In the genomic region with DNA sequence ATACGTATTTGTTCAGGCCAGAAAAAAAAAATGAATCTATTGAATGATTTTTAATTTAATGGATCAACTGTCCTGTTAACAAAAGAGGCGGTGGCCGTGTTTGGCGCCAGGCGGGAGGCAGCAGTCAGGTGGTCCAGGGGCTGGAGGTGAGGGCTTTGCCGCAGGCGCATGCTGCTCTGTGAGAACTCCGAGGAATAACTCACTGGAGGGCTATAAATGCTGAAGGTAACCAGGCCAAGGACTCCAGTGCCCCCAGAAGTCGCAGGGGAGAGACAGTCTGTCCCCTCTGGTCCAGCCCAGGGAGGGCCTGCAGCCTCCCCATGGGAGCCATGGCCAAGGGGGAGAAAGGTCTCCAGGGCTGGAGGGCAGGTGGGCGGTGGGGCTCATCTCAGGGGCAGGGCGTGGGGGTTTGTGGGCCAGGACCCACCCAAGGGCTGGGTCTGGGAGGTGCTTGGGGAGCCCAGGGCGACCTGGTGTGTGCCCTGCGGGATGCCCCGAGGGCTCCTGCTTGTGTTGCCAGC, we compare ENCODE assay signal across 10 cellular contexts. TPM values are rescaled to one million over a fixed set of nuclear protein-coding genes. Genes with fewer than 3 reads are reported as not detected.
DNase-seq lines count a peak whose midpoint lies in the region; ATAC-seq and TF ChIP-seq lines count a peak whose summit lies in the region.
"Had no signal": no experiment of that assay in that cellular context is flagged by ENCODE, and none has a peak within 500 bp of the region (broad histone marks: within the 10 kb centered on the region; RNA-seq: fewer than 3 reads in every experiment).

No MANE protein-coding gene starts in this region.

- CTCF ChIA-PET in RWPE1 (lab: Yijun Ruan, JAX) = interaction anchor here (0.6 kb wide), 1 partner anchor 302 kb away, joined by 3 read pairs; no protein-coding TSS in a partner anchor

- H3K36me3 Mint-ChIP-seq in glutamatergic neuron (ENCODE audit: unreplicated experiment) = no peaks in the 10 kb centered on the region

- H3K27me3 Mint-ChIP-seq in glutamatergic neuron (ENCODE audit: unreplicated experiment) = peaks cover 15% of the 10 kb centered on the region

- H3K4me3 Mint-ChIP-seq in glutamatergic neuron (ENCODE audit: unreplicated experiment) = peak overlapping the region; percentile 84

- H3K9ac ChIP-seq in ES-I3 (ENCODE audit: low read depth, low read length) (0 out of 2 replicates have a peak overlapping the region, but pooled peaks have one; percentile 73), rectal smooth muscle tissue (ENCODE audit: low read length) (no peak overlapping the region)

- intact Hi-C loops in left colon (cut with DNase I, micrococcal nuclease) = no loop called here

- H3K27ac ChIP-seq in RWPE1 = peak overlapping the region; percentile 94
- H3K27ac ChIP-seq in rectal smooth muscle tissue (ENCODE audit: low read depth, low read length) = peak overlapping the region; percentile 96
- H3K27ac ChIP-seq: neutrophil had no signal

- peak overlapping the region; percentile 42 for H3K4me3 ChIP-seq in rectal smooth muscle tissue (ENCODE audit: low read length)

- no peaks in the 10 kb centered on the region for H3K36me3 ChIP-seq in ES-I3 (ENCODE audit: insufficient read depth, low read length)
- H3K36me3 ChIP-seq in rectal smooth muscle tissue (ENCODE audit: control insufficient read depth, insufficient read depth, low read length) = no peaks in the 10 kb centered on the region
- H3K36me3 ChIP-seq: neutrophil had no signal

- TF ChIP-seq CTCF in RWPE1 (conservative IDR thresholded peaks at IDR 0.05; ENCODE audit: low read depth) (no peak), glutamatergic neuron (IDR thresholded peaks at IDR 0.05; ENCODE audit: partially characterized antibody, unreplicated experiment) (no peak)

- peaks cover 23% of the 10 kb centered on the region; the same call in 1 of the 2 replicates for H3K4me1 ChIP-seq in ES-I3 (ENCODE audit: insufficient read depth, low read length)
- peaks cover 32% of the 10 kb centered on the region for H3K4me1 ChIP-seq in rectal smooth muscle tissue (ENCODE audit: control insufficient read depth, insufficient read depth, low read length)

- H3K27me3 ChIP-seq in rectal smooth muscle tissue (ENCODE audit: control insufficient read depth, insufficient read depth, low read length) = no peaks in the 10 kb centered on the region

- no peak for ATAC-seq in left colon
- ATAC-seq in HG03159 (IDR thresholded peaks at IDR 0.05; ENCODE audit: unreplicated experiment) = no peak

- H3K27ac Mint-ChIP-seq in glutamatergic neuron (ENCODE audit: unreplicated experiment) = peak overlapping the region; percentile 84

- H3K9me3 Mint-ChIP-seq in glutamatergic neuron (ENCODE audit: unreplicated experiment) = peaks cover 17% of the 10 kb centered on the region

- H3K9me3 ChIP-seq in ES-I3 (ENCODE audit: control insufficient read depth, insufficient read depth, low read length) = no peaks in the 10 kb centered on the region
- H3K9me3 ChIP-seq: neutrophil had no signal

- DNase-seq in RWPE1 (ENCODE audit: low spot score) (no peak), glutamatergic neuron (no peak), left colon (no peak), NCI-H2196 (lab: John Stamatoyannopoulos, UW; ENCODE audit: unreplicated experiment) (no peak), NCI-H2196 treated with DMSO at 0.1 percent for 48 hours (lab: John Stamatoyannopoulos, UW; ENCODE audit: unreplicated experiment) (no peak)
- DNase-seq: activated naive CD4-positive, alpha-beta T cell treated with Interleukin-2 at 50 U/mL for 16 hours had no signal

- POLR2A ChIA-PET in RWPE1 (lab: Yijun Ruan, JAX; ENCODE audit: low non-redundant PET) = no interaction called here

- H3K4me1 Mint-ChIP-seq in glutamatergic neuron (ENCODE audit: low read depth, unreplicated experiment) = peaks cover 32% of the 10 kb centered on the region

RNA-seq across cellular contexts. Expression of gene BAHCC1, which starts 7.1 kb away (rescaled TPM):
- 111 TPM for total RNA-seq in glutamatergic neuron (ENCODE audit: unreplicated experiment)
- 10 to 100 TPM; 12.2 to 14.2 TPM for total RNA-seq in left colon
